In genomic region chr14:89279649-89280232, GRCh38 we compare ENCODE assay signal across 22 cellular contexts.
DNase-seq lines count a peak whose midpoint lies in the region; ATAC-seq and TF ChIP-seq lines count a peak whose summit lies in the region.
"Had no signal": no experiment of that assay in that cellular context is flagged by ENCODE, and none has a peak within 500 bp of the region (broad histone marks: within the 10 kb centered on the region; RNA-seq: fewer than 3 reads in every experiment).

No MANE protein-coding gene starts in this region.

- intact Hi-C loops in heart right ventricle (cut with DNase I) = no loop called here

- H3K27ac Mint-ChIP-seq in stimulated activated naive CD8-positive, alpha-beta T cell treated with anti-CD3 and anti-CD28 coated beads, Interleukin-15, Interleukin-2, amounts not matched to agents 100 ng/mL and 50 ng/mL, for 24 hours = peak overlapping the region; percentile 41
- peak overlapping the region; percentile 65 for H3K27ac Mint-ChIP-seq in endodermal cell

- ATAC-seq in stimulated activated naive CD8-positive, alpha-beta T cell treated with anti-CD3 and anti-CD28 coated beads, Interleukin-15, Interleukin-2, amounts not matched to agents 100 U/mL and 50 U/mL, for 24 hours = no peak
- ATAC-seq in GM21619 (IDR thresholded peaks at IDR 0.05; ENCODE audit: unreplicated experiment) (no peak), heart right ventricle (no peak)
- ATAC-seq: naive thymus-derived CD4-positive, alpha-beta T cell; pancreas had no signal

- H3K36me3 ChIP-seq in endodermal cell (ENCODE audit: control insufficient read depth, insufficient read depth, low read length) = peaks cover 4% of the 10 kb centered on the region
- peaks cover 0 to 19% (median 5%) of the 10 kb centered on the region in 9 donors for H3K36me3 ChIP-seq in heart right ventricle
- H3K36me3 ChIP-seq: pancreas had no signal

- H3K4me1 ChIP-seq in endodermal cell (ENCODE audit: control insufficient read depth, insufficient read depth, low read length) (no peaks in the 10 kb centered on the region), heart right ventricle (peaks cover 0 to 27% (median 0%) of the 10 kb centered on the region in 9 donors)

- H3K27me3 ChIP-seq in endodermal cell (ENCODE audit: control insufficient read depth, insufficient read depth, low read length, poor library complexity, severe bottlenecking) (no peaks in the 10 kb centered on the region), heart right ventricle (no peaks in the 10 kb centered on the region)
- H3K27me3 ChIP-seq: ascending aorta, pancreas had no signal

- peaks cover 75% of the 10 kb centered on the region for H3K36me3 Mint-ChIP-seq in stimulated activated naive CD8-positive, alpha-beta T cell treated with anti-CD3 and anti-CD28 coated beads, Interleukin-15, Interleukin-2, amounts not matched to agents 100 ng/mL and 50 ng/mL, for 24 hours (ENCODE audit: low read depth)
- H3K36me3 Mint-ChIP-seq in endodermal cell (ENCODE audit: low read depth) = peaks cover 25% of the 10 kb centered on the region

- no peak overlapping the region for H3K4me3 ChIP-seq in endodermal cell (ENCODE audit: low read length)
- H3K4me3 ChIP-seq in heart right ventricle = no peak overlapping the region
- H3K4me3 ChIP-seq: ascending aorta, pancreas had no signal

- H3K27ac ChIP-seq in endodermal cell (ENCODE audit: low read depth, low read length) (no peak overlapping the region), heart right ventricle (no peak overlapping the region)
- H3K27ac ChIP-seq: ascending aorta, pancreas had no signal

- no peaks in the 10 kb centered on the region for H3K9me3 ChIP-seq in endodermal cell (ENCODE audit: control insufficient read depth, low read length)
- no peaks in the 10 kb centered on the region for H3K9me3 ChIP-seq in heart right ventricle
- H3K9me3 ChIP-seq: ascending aorta, pancreas had no signal

- DNase-seq in stimulated activated naive CD8-positive, alpha-beta T cell treated with anti-CD3 and anti-CD28 coated beads, Interleukin-15, Interleukin-2, amounts not matched to agents 100 U/mL and 50 U/mL, for 24 hours = no peak
- DNase-seq in NCI-H446 treated with DMSO at 0.1 percent for 48 hours (lab: John Stamatoyannopoulos, UW) = peak; percentile 11
- no peak for DNase-seq in endodermal cell
- no peak for DNase-seq in heart right ventricle
- no peak for DNase-seq in GDM1 (lab: John Stamatoyannopoulos, UW)
- no peak for DNase-seq in activated CD4-positive, alpha-beta T cell treated with anti-CD3 and anti-CD28 coated beads for 1 hour
- DNase-seq: activated CD4-positive, alpha-beta T cell treated with anti-CD3 and anti-CD28 coated beads, Interleukin-2, amount 50 U/mL, for 4 hours; activated naive CD4-positive, alpha-beta T cell treated with anti-CD3 and anti-CD28 coated beads, Interleukin-2, amount 10 ng/mL, durations not matched to agents 7 days and 5 days; activated T-cell treated with anti-CD3 and anti-CD28 coated beads, Interleukin-2, amount 50 U/mL, for 1 hour; cerebellar nuclear complex; effector memory CD4-positive, alpha-beta T cell; mesenchymal stem cell; MM.1S; NCI-H146; NCI-H526; pancreas; SHP77 had no signal

- H3K9me3 Mint-ChIP-seq in stimulated activated naive CD8-positive, alpha-beta T cell treated with anti-CD3 and anti-CD28 coated beads, Interleukin-15, Interleukin-2, amounts not matched to agents 100 ng/mL and 50 ng/mL, for 24 hours = no peaks in the 10 kb centered on the region
- no peaks in the 10 kb centered on the region for H3K9me3 Mint-ChIP-seq in endodermal cell
- H3K9me3 Mint-ChIP-seq: activated naive CD4-positive, alpha-beta T cell treated with anti-CD3 and anti-CD28 coated beads, Interleukin-2, amount 10 ng/mL, durations not matched to agents 7 days and 5 days; CD14-positive monocyte had no signal

- TF ChIP-seq CTCF in endodermal cell (conservative IDR thresholded peaks at IDR 0.05) = no peak
- TF ChIP-seq CTCF in heart right ventricle (IDR thresholded peaks at IDR 0.05) = no peak

- H3K4me3 Mint-ChIP-seq in stimulated activated naive CD8-positive, alpha-beta T cell treated with anti-CD3 and anti-CD28 coated beads, Interleukin-15, Interleukin-2, amounts not matched to agents 100 ng/mL and 50 ng/mL, for 24 hours = no peak overlapping the region
- H3K4me3 Mint-ChIP-seq in endodermal cell = no peak overlapping the region
- H3K4me3 Mint-ChIP-seq: activated naive CD4-positive, alpha-beta T cell treated with anti-CD3 and anti-CD28 coated beads, Interleukin-2, amount 10 ng/mL, durations not matched to agents 7 days and 5 days; CD14-positive monocyte; naive thymus-derived CD4-positive, alpha-beta T cell had no signal

- peaks cover 98% of the 10 kb centered on the region for H3K4me1 Mint-ChIP-seq in stimulated activated naive CD8-positive, alpha-beta T cell treated with anti-CD3 and anti-CD28 coated beads, Interleukin-15, Interleukin-2, amounts not matched to agents 100 ng/mL and 50 ng/mL, for 24 hours (ENCODE audit: low read depth)
- H3K4me1 Mint-ChIP-seq in endodermal cell = no peaks in the 10 kb centered on the region

- 95 to 97% methylated on average over 8 to 9 of the region's 9 CpGs for WGBS in endodermal cell (ENCODE audit: insufficient coverage in 1 of 2, insufficient read length in 1 of 2), 2 experiments
- 95% methylated on average over 9 of the region's 9 CpGs for WGBS in heart right ventricle, 2 donors

- H3K27me3 Mint-ChIP-seq in stimulated activated naive CD8-positive, alpha-beta T cell treated with anti-CD3 and anti-CD28 coated beads, Interleukin-15, Interleukin-2, amounts not matched to agents 100 ng/mL and 50 ng/mL, for 24 hours = no peaks in the 10 kb centered on the region
- no peaks in the 10 kb centered on the region for H3K27me3 Mint-ChIP-seq in endodermal cell (ENCODE audit: insufficient read depth)
- H3K27me3 Mint-ChIP-seq: activated naive CD4-positive, alpha-beta T cell treated with anti-CD3 and anti-CD28 coated beads, Interleukin-2, amount 10 ng/mL, durations not matched to agents 7 days and 5 days; naive thymus-derived CD4-positive, alpha-beta T cell had no signal

- no peak overlapping the region for H3K9ac ChIP-seq in endodermal cell (ENCODE audit: extremely low read depth, low read length, poor library complexity, severe bottlenecking)
